Comparison of ENCODE assay signal across 8 cellular contexts in genomic region chr1:112618114-112618720, GRCh38.
DNase-seq lines count a peak whose midpoint lies in the region; ATAC-seq and TF ChIP-seq lines count a peak whose summit lies in the region.

No MANE protein-coding gene starts in this region.

- no peaks in the 10 kb centered on the region for H3K36me3 ChIP-seq in parathyroid adenoma (ENCODE audit: control insufficient read depth, insufficient read depth, low read length)

- peak overlapping the region; percentile 93 for H3K4me2 ChIP-seq in parathyroid adenoma (ENCODE audit: low read length)

- peak overlapping the region; percentile 100 for H3K4me3 ChIP-seq in WI38 (ENCODE audit: low read depth, low read length)
- H3K4me3 ChIP-seq in fibroblast of mammary gland (ENCODE audit: control insufficient read depth, low read depth, low read length), result peak overlapping the region; percentile 100
- H3K4me3 ChIP-seq in parathyroid adenoma (ENCODE audit: low read depth, low read length), result peak overlapping the region; percentile 96

- DNase-seq in NCI-H1105 treated with DMSO at 0.1 percent for 48 hours (lab: John Stamatoyannopoulos, UW) (peak; percentile 32), NCI-H1105 (lab: John Stamatoyannopoulos, UW) (no peak), fibroblast of mammary gland (ENCODE audit: low read depth) (peak; percentile 54), SHP77 (lab: John Stamatoyannopoulos, UW) (no peak), SKM-1 treated with dmso at 0.1 percent for 144 hours (lab: John Stamatoyannopoulos, UW; ENCODE audit: unreplicated experiment) (no peak)

- peak overlapping the region; percentile 96 for H3K27ac ChIP-seq in parathyroid adenoma

- H3K4me1 ChIP-seq in parathyroid adenoma, result no peaks in the 10 kb centered on the region

- no peak overlapping the region for H3K9ac ChIP-seq in parathyroid adenoma

- H3K79me2 ChIP-seq in parathyroid adenoma, result peaks cover 12% of the 10 kb centered on the region

- H2AFZ ChIP-seq in parathyroid adenoma, result peak overlapping the region; percentile 97

- TF ChIP-seq CTCF in WI38 (IDR thresholded peaks at IDR 0.05; ENCODE audit: low read depth, low read length), result no peak
- TF ChIP-seq CTCF in fibroblast of mammary gland (conservative IDR thresholded peaks at IDR 0.05; ENCODE audit: control insufficient read depth, insufficient read depth, low read depth, low read length), result no peak
- no peak for TF ChIP-seq CTCF in parathyroid adenoma (IDR thresholded peaks at IDR 0.05)

- ATAC-seq in HG03342 (IDR thresholded peaks at IDR 0.05; ENCODE audit: unreplicated experiment), result peak; percentile 2

- no peaks in the 10 kb centered on the region for H3K9me3 ChIP-seq in parathyroid adenoma (ENCODE audit: control insufficient read depth, low read length)

- no peaks in the 10 kb centered on the region for H3K27me3 ChIP-seq in parathyroid adenoma (ENCODE audit: control insufficient read depth, insufficient read depth, low read length)

Comparison
In these comparisons a context has a peak if more than half of its experiments do, and no peak if none do; other contexts are left out.
1. DNase-seq: peak in NCI-H1105 treated with DMSO at 0.1 percent for 48 hours (single experiment) and fibroblast of mammary gland (single experiment); none in NCI-H1105 (single experiment), SHP77 (0 of 2) and SKM-1 treated with dmso at 0.1 percent for 144 hours (single experiment).
2. Peak in every context shown above with its lines, with median percentiles within 50 percentile points of each other: H3K4me3 ChIP-seq.